11 cellular contexts compared by ENCODE assay signal in the genomic region with DNA sequence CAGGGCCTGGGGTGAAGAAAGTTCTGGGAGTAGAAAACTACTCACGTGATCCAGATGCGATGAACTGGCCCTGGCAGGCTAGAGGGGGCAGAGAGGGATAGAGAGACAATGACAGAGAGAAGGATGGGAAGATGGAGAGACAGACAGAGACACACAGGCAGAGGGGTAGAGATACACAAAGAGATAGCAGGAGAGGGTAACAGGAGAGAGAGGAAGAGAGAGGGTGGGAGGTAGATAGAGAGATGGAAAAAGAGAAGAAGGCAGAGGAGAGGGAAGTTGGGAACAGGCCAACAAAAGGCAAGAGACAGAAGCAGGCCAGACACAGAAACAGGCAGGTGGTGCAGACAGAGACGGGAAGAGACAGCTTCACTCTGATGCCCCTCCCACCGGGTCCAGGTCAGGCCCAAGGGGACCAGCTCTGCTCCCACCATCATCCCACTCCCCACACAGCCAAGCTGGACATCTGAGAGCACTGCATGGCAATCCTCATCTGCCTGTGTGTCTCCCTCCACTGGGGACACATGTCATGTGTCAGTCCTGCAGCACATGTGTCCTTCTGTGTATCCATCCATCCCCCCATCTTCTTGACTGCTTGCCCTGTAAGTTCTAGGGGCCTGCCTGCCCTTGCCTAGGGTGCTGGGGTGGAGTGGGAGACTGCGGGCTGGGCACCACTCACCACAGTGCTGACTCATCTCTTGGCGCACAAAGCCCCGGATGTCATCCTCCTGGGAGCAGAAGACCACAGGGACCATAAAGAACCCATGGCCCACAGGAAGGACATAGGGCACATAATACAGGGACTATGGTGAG. TPM values are rescaled to one million over a fixed set of nuclear protein-coding genes. Genes with fewer than 3 reads are reported as not detected.
DNase-seq lines count a peak whose midpoint lies in the region; ATAC-seq, FAIRE-seq and TF ChIP-seq lines count a peak whose summit lies in the region.
"Had no signal": no experiment of that assay in that cellular context is flagged by ENCODE, and none has a peak within 500 bp of the region (broad histone marks: within the 10 kb centered on the region; RNA-seq: fewer than 3 reads in every experiment).

No MANE protein-coding gene starts in this region.

- peak; percentile 70 for FAIRE-seq in RCC 7860 (lab: Jason Lieb, UNC)

- H3K27me3 Mint-ChIP-seq in activated CD8-positive, alpha-beta memory T cell treated with anti-CD3 and anti-CD28 coated beads, Interleukin-2, amount 10 ng/mL, durations not matched to agents 7 days and 5 days, result no peaks in the 10 kb centered on the region
- peaks cover 10% of the 10 kb centered on the region for H3K27me3 Mint-ChIP-seq in stimulated activated memory B cell treated with anti-CD40 and anti-IgM and Interleukin-4, amounts not matched to agents 10 μg/mL and 1 μg/mL and 100 μg/mL, for 72 hours

- H3K36me3 Mint-ChIP-seq in activated CD8-positive, alpha-beta memory T cell treated with anti-CD3 and anti-CD28 coated beads, Interleukin-2, amount 10 ng/mL, durations not matched to agents 7 days and 5 days, result no peaks in the 10 kb centered on the region
- H3K36me3 Mint-ChIP-seq in stimulated activated memory B cell treated with anti-CD40 and anti-IgM and Interleukin-4, amounts not matched to agents 10 μg/mL and 1 μg/mL and 100 μg/mL, for 72 hours, result no peaks in the 10 kb centered on the region
- H3K36me3 Mint-ChIP-seq: CD8-positive, alpha-beta memory T cell had no signal

- no peaks in the 10 kb centered on the region for H3K9me3 Mint-ChIP-seq in activated CD8-positive, alpha-beta memory T cell treated with anti-CD3 and anti-CD28 coated beads, Interleukin-2, amount 10 ng/mL, durations not matched to agents 7 days and 5 days (ENCODE audit: low read depth)
- H3K9me3 Mint-ChIP-seq in stimulated activated memory B cell treated with anti-CD40 and anti-IgM and Interleukin-4, amounts not matched to agents 10 μg/mL and 1 μg/mL and 100 μg/mL, for 72 hours, result no peaks in the 10 kb centered on the region
- H3K9me3 Mint-ChIP-seq: CD8-positive, alpha-beta memory T cell had no signal

- peaks cover 32% of the 10 kb centered on the region for H3K4me1 Mint-ChIP-seq in activated CD8-positive, alpha-beta memory T cell treated with anti-CD3 and anti-CD28 coated beads, Interleukin-2, amount 10 ng/mL, durations not matched to agents 7 days and 5 days
- H3K4me1 Mint-ChIP-seq in stimulated activated memory B cell treated with anti-CD40 and anti-IgM and Interleukin-4, amounts not matched to agents 10 μg/mL and 1 μg/mL and 100 μg/mL, for 72 hours, result peaks cover 23% of the 10 kb centered on the region

- no peak overlapping the region for H3K4me3 ChIP-seq in choroid plexus epithelial cell (ENCODE audit: low read depth, low read length)
- H3K4me3 ChIP-seq: mucosa of descending colon had no signal

- intact Hi-C loops in posterior cingulate gyrus (cut with DNase I), result no loop called here

- peak; percentile 64 for DNase-seq in activated CD8-positive, alpha-beta memory T cell treated with anti-CD3 and anti-CD28 coated beads, Interleukin-2, amount 10 ng/mL, durations not matched to agents 7 days and 5 days
- no peak for DNase-seq in activated CD8-positive, alpha-beta memory T cell treated with anti-CD3 and anti-CD28 coated beads, Interleukin-2, amount 50 U/mL, for 48 hours
- DNase-seq in RCC 7860 (ENCODE audit: low spot score) (peak; percentile 79), choroid plexus epithelial cell (ENCODE audit: low read depth) (peak; percentile 65), globus pallidus (ENCODE audit: low spot score) (no peak), posterior cingulate gyrus (no peak)
- DNase-seq: CD8-positive, alpha-beta memory T cell; mucosa of descending colon had no signal

- TF ChIP-seq CTCF in choroid plexus epithelial cell (conservative IDR thresholded peaks at IDR 0.05; ENCODE audit: low read depth, low read length), result no peak

- CTCF ChIA-PET in activated CD8-positive, alpha-beta memory T cell treated with anti-CD3 and anti-CD28 coated beads, Interleukin-2, amount 10 ng/mL, durations not matched to agents 7 days and 5 days (lab: Charles Lee), result interaction anchor here (0.5 to 2.7 kb wide), 3 partner anchors 7 to 258 kb away, joined by 3 to 12 read pairs (median 3); partner anchors contain the start of gene PFKFB4

- peak; percentile 49 for ATAC-seq in activated CD8-positive, alpha-beta memory T cell treated with anti-CD3 and anti-CD28 coated beads, Interleukin-2, amount 10 ng/mL, durations not matched to agents 7 days and 5 days
- peak; percentile 18 for ATAC-seq in stimulated activated memory B cell treated with anti-CD40 and anti-IgM and Interleukin-4, amounts not matched to agents 10 μg/mL and 1 μg/mL and 100 μg/mL, for 72 hours
- ATAC-seq in HG03565 (IDR thresholded peaks at IDR 0.05; ENCODE audit: unreplicated experiment), result no peak
- ATAC-seq: mucosa of descending colon had no signal

- peak overlapping the region; percentile 48 for H3K27ac Mint-ChIP-seq in activated CD8-positive, alpha-beta memory T cell treated with anti-CD3 and anti-CD28 coated beads, Interleukin-2, amount 10 ng/mL, durations not matched to agents 7 days and 5 days
- peak overlapping the region; percentile 7 for H3K27ac Mint-ChIP-seq in stimulated activated memory B cell treated with anti-CD40 and anti-IgM and Interleukin-4, amounts not matched to agents 10 μg/mL and 1 μg/mL and 100 μg/mL, for 72 hours

- no peak overlapping the region for H3K4me3 Mint-ChIP-seq in activated CD8-positive, alpha-beta memory T cell treated with anti-CD3 and anti-CD28 coated beads, Interleukin-2, amount 10 ng/mL, durations not matched to agents 7 days and 5 days
- no peak overlapping the region for H3K4me3 Mint-ChIP-seq in stimulated activated memory B cell treated with anti-CD40 and anti-IgM and Interleukin-4, amounts not matched to agents 10 μg/mL and 1 μg/mL and 100 μg/mL, for 72 hours

RNA-seq across cellular contexts. Expression of gene UCN2, which starts 2.2 kb away (rescaled TPM):
- not detected for total RNA-seq in activated CD8-positive, alpha-beta memory T cell treated with anti-CD3 and anti-CD28 coated beads, Interleukin-2, amount 10 ng/mL, durations not matched to agents 7 days and 5 days
- total RNA-seq: CD8-positive, alpha-beta memory T cell; T-helper 2 cell treated with Interferon-gamma antibody and Interleukin-4, amounts not matched to agents 100 ng/mL and 5 ng/mL, for 36 hours had no signal

RNA-seq across cellular contexts. Expression of gene PFKFB4, which starts 9.2 kb away (rescaled TPM):
- 10 to 100 TPM; 12.2 to 26.9 TPM for total RNA-seq in activated CD8-positive, alpha-beta memory T cell treated with anti-CD3 and anti-CD28 coated beads, Interleukin-2, amount 10 ng/mL, durations not matched to agents 7 days and 5 days

RNA-seq across cellular contexts. Expression of gene COL7A1, which starts 29.3 kb away (rescaled TPM):
- total RNA-seq in activated CD8-positive, alpha-beta memory T cell treated with anti-CD3 and anti-CD28 coated beads, Interleukin-2, amount 10 ng/mL, durations not matched to agents 7 days and 5 days, result 1 to 10 TPM; 1.1 TPM

RNA-seq across cellular contexts. Expression of gene UQCRC1, which starts 43.6 kb away (rescaled TPM):
- total RNA-seq in activated CD8-positive, alpha-beta memory T cell treated with anti-CD3 and anti-CD28 coated beads, Interleukin-2, amount 10 ng/mL, durations not matched to agents 7 days and 5 days, result 100 to 1,000 TPM; 201 to 220 TPM

RNA-seq across cellular contexts. Expression of gene TMEM89, which starts 55.8 kb away (rescaled TPM):
- total RNA-seq in activated CD8-positive, alpha-beta memory T cell treated with anti-CD3 and anti-CD28 coated beads, Interleukin-2, amount 10 ng/mL, durations not matched to agents 7 days and 5 days, result under 1 TPM in 1 of 2 experiments, not detected in 1; 0.73 TPM
- total RNA-seq: CD8-positive, alpha-beta memory T cell had no signal

Comparison
In these comparisons a context has a peak if more than half of its experiments do, and no peak if none do; other contexts are left out.
1. DNase-seq: peak in activated CD8-positive, alpha-beta memory T cell treated with anti-CD3 and anti-CD28 coated beads, Interleukin-2, amount 10 ng/mL, durations not matched to agents 7 days and 5 days (single experiment), RCC 7860 (single experiment) and choroid plexus epithelial cell (single experiment); none in activated CD8-positive, alpha-beta memory T cell treated with anti-CD3 and anti-CD28 coated beads, Interleukin-2, amount 50 U/mL, for 48 hours (single experiment), globus pallidus (single experiment) and posterior cingulate gyrus (0 of 10).